In the genomic region with DNA sequence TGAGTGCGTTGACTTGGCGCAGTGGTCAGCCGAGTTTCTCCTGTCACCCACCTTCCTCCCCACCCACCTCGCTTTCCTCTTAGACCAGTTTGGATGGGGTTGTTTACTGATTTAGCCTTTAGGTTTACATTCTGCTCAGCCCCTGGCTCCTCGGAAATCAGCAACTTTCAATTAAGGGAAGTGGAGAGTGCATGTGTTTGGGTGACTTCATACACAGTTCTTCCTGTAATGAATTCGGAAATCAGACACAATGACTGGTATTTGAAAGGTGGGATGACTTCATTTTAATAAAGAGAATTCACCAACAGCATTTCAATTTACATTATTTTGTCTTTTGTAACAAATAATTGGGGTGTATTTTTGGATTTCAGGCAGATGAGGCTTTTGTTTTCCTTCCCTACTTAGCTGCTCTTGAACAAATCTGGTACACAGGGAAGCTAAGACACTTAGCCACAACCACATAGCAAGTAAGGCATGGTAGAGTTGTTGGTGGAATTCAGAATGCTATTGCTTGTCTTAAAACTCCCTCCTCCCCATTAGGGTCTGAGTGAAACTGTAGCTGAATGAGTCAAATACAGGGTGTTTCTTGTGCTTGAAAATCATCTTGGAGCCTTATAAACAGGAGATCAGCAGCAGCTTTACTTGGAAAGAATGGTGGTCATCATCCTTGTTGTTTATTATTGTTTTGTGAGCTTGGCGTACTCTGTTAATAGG, we compare ENCODE assay signal across 8 cellular contexts. TPM values are rescaled to one million over a fixed set of nuclear protein-coding genes. Genes with fewer than 3 reads are reported as not detected.
DNase-seq lines count a peak whose midpoint lies in the region; ATAC-seq, FAIRE-seq and TF ChIP-seq lines count a peak whose summit lies in the region.

No MANE protein-coding gene starts in this region.

- FAIRE-seq in HepG2 (lab: Jason Lieb, UNC), result no peak

- H3K4me2 ChIP-seq in OCI-LY1 (ENCODE audit: low read length) (peak overlapping the region; percentile 69), HepG2 (ENCODE audit: low read depth, low read length) (peak overlapping the region; percentile 81)

- H3K9me2 ChIP-seq in OCI-LY1 (ENCODE audit: low read depth, low read length), result no peaks in the 10 kb centered on the region

- H3K9ac ChIP-seq in OCI-LY1 (ENCODE audit: low read length), result peak overlapping the region; percentile 86
- peak overlapping the region; percentile 83 for H3K9ac ChIP-seq in HepG2 (ENCODE audit: insufficient read depth, low read depth, low read length)

- peak overlapping the region; percentile 86 for H3K4me3 ChIP-seq in BE2C (ENCODE audit: low read depth, low read length)
- H3K4me3 ChIP-seq in OCI-LY1 (ENCODE audit: low read depth, low read length, poor library complexity, severe bottlenecking), result peak overlapping the region; percentile 90
- H3K4me3 ChIP-seq in HepG2 (replicated peaks in 1 of 3; ENCODE audit: insufficient read depth in 1 of 3, low read depth in 2 of 3, low read length in 3 of 3), result peak overlapping the region; percentile 77 to 98 (median 88)
- peak overlapping the region; percentile 69 to 100 (median 83) for H3K4me3 ChIP-seq in thyroid gland (replicated peaks in 1 of 3)

- no peaks in the 10 kb centered on the region for H3K27me3 ChIP-seq in BE2C
- no peaks in the 10 kb centered on the region for H3K27me3 ChIP-seq in OCI-LY1 (ENCODE audit: insufficient read depth, low read length)
- H3K27me3 ChIP-seq in HepG2 (ENCODE audit: control insufficient read depth in 1 of 2, insufficient read depth in 2 of 2, low read length in 2 of 2), result no peaks in the 10 kb centered on the region; a peak in 1 of 5 replicates
- no peaks in the 10 kb centered on the region for H3K27me3 ChIP-seq in thyroid gland

- TF ChIP-seq CTCF in BE2C (IDR thresholded peaks at IDR 0.05; ENCODE audit: low read depth, low read length) (no peak), OCI-LY1 (IDR thresholded peaks at IDR 0.05; ENCODE audit: low read length) (no peak), HepG2 (CRISPR knock-in tag; IDR thresholded peaks at IDR 0.05) (no peak), thyroid gland (IDR thresholded peaks at IDR 0.05) (no peak)

- H3K36me3 ChIP-seq in BE2C (no peaks in the 10 kb centered on the region), OCI-LY1 (ENCODE audit: insufficient read depth, low read length) (peaks cover 10% of the 10 kb centered on the region; the same call in 1 of the 2 replicates), HepG2 (replicated peaks in 1 of 2; ENCODE audit: control insufficient read depth in 1 of 2, insufficient read depth in 2 of 2, low read length in 2 of 2) (no peaks in the 10 kb centered on the region; a peak in 1 of 5 replicates), thyroid gland (no peaks in the 10 kb centered on the region)

- H4K20me1 ChIP-seq in OCI-LY1 (ENCODE audit: insufficient read depth, low read length) (no peaks in the 10 kb centered on the region), HepG2 (ENCODE audit: insufficient read depth, low read length) (no peaks in the 10 kb centered on the region)

- no TSS peak for BruUV-seq in HepG2 (replicated peaks; lab: Mats Ljungman, UMichigan)

- TF ChIP-seq POLR2A in HepG2 (IDR thresholded peaks at IDR 0.05; ENCODE audit: insufficient read depth in 1 of 2, low read depth in 2 of 2, low read length in 2 of 2) (no peak), thyroid gland (IDR thresholded peaks at IDR 0.05) (no peak)

- H2AFZ ChIP-seq in OCI-LY1 (ENCODE audit: low read length), result no peak overlapping the region
- no peak overlapping the region for H2AFZ ChIP-seq in HepG2 (ENCODE audit: low read length)

- H3K4me1 ChIP-seq in BE2C (peaks cover 4% of the 10 kb centered on the region; the same call in 1 of the 2 replicates), OCI-LY1 (ENCODE audit: insufficient read depth, low read length, severe bottlenecking) (peaks cover 20% of the 10 kb centered on the region), HepG2 (ENCODE audit: insufficient read depth, low read length) (peaks cover 30% of the 10 kb centered on the region), thyroid gland (peaks cover 48 to 53% of the 10 kb centered on the region in 2 donors)

- intact Hi-C loops in HepG2 (cut with micrococcal nuclease; ENCODE audit: unreplicated experiment) (loop anchor here (2.0 to 5.0 kb wide), 3 partner anchors 49 to 102 kb away; a partner anchor contains a TSS), thyroid gland (cut with DNase I) (no loop called here)

- POLR2A ChIA-PET in HepG2 (lab: Yijun Ruan, JAX), result interaction anchor here (1.2 to 2.8 kb wide), 6 partner anchors 10 to 408 kb away, joined by 4 to 45 read pairs (median 16); a partner anchor contains a TSS

- H3K27ac ChIP-seq in OCI-LY1 (ENCODE audit: low read depth, low read length, poor library complexity, severe bottlenecking) (peak overlapping the region; percentile 51), HepG2 (ENCODE audit: extremely low read length, insufficient read depth, low read length) (peak overlapping the region; percentile 55), thyroid gland (peak overlapping the region; percentile 80 to 98 (median 94))

- DNase-seq in BE2C, result no peak
- DNase-seq in central memory CD4-positive, alpha-beta T cell, result peak; percentile 27
- no peak for DNase-seq in HepG2 (ENCODE audit: low spot score)
- no peak for DNase-seq in thyroid gland
- no peak for DNase-seq in COR-L47 (lab: John Stamatoyannopoulos, UW)
- DNase-seq in GM19240 (ENCODE audit: insufficient read length, low spot score), result no peak

- no peak for TF ChIP-seq RAD21 in HepG2 (CRISPR knock-in tag; IDR thresholded peaks at IDR 0.05)

- H3K9me3 ChIP-seq in BE2C, result no peaks in the 10 kb centered on the region
- no peaks in the 10 kb centered on the region for H3K9me3 ChIP-seq in OCI-LY1 (ENCODE audit: low read length)
- H3K9me3 ChIP-seq in HepG2 (ENCODE audit: low read length), result no peaks in the 10 kb centered on the region
- H3K9me3 ChIP-seq in thyroid gland, result no peaks in the 10 kb centered on the region

- 14% methylated on average over 7 of the region's 7 CpGs for WGBS in HepG2 (ENCODE audit: low lambda C conversion rate)
- WGBS in thyroid gland, 2 donors, result 11 to 14% methylated on average over 7 of the region's 7 CpGs

- CTCF ChIA-PET in HepG2 (lab: Yijun Ruan, JAX; ENCODE audit: low intra/inter-chr PET ratio, low total read pairs), result no interaction called here

- H3K79me2 ChIP-seq in OCI-LY1 (ENCODE audit: insufficient read depth, low read length), result peaks cover 26% of the 10 kb centered on the region
- H3K79me2 ChIP-seq in HepG2 (ENCODE audit: insufficient read depth, low read length), result peaks cover 23% of the 10 kb centered on the region

- TF ChIP-seq EP300 in HepG2 (IDR thresholded peaks at IDR 0.05; ENCODE audit: low read depth in 2 of 2, low read length in 2 of 2), result no peak
- TF ChIP-seq EP300 in HepG2 (CRISPR knock-in tag; IDR thresholded peaks at IDR 0.05; ENCODE audit: borderline replicate concordance), result no peak

- in situ Hi-C loops in HepG2 (cut with HindIII; ENCODE audit: extremely low pct_ligation_motif_present, low pct_unique_long_range_greater_than_20kb), result no loop called here

- peak; percentile 10 for ATAC-seq in GM21515 (IDR thresholded peaks at IDR 0.05; ENCODE audit: unreplicated experiment)
- ATAC-seq in HepG2, result peak; percentile 3; the same call in 2 of the 3 replicates

- no peaks in the 10 kb centered on the region for H3F3A ChIP-seq in OCI-LY1 (ENCODE audit: insufficient read depth, low read length)

RNA-seq across cellular contexts. Expression of a gene that starts 0.9 kb away (rescaled TPM):
- polyA plus RNA-seq in BE2C (2012; ENCODE audit: insufficient read depth, insufficient read length, low read depth), result 17.7 TPM
- total RNA-seq in HepG2 (2016; rRNA removed; fragmentation: Illumina TruSeq; extraction: Trizol) (16.3 and 19.7 TPM in 2 replicates), thyroid gland (100 to 1,000 TPM; 169 to 265 (median 221) TPM)
- 3.5 and 6.0 TPM in 2 replicates for total RNA-seq in HepG2 (2016; cell fraction: cytosol; rRNA removed; fragmentation: Illumina TruSeq; extraction: Trizol; ENCODE audit: low read depth)
- 15.4 and 19.3 TPM in 2 replicates for total RNA-seq in HepG2 (2016; cell fraction: insoluble cytoplasmic fraction; rRNA removed; fragmentation: Illumina TruSeq; extraction: Trizol)
- total RNA-seq in HepG2 (2016; cell fraction: membrane; rRNA removed; fragmentation: Illumina TruSeq; extraction: Trizol), result 9.4 and 9.7 TPM in 2 replicates
- 10.7 and 14.4 TPM in 2 replicates for total RNA-seq in HepG2 (2016; cell fraction: nucleus; rRNA removed; fragmentation: Illumina TruSeq; extraction: Trizol)
- polyA plus RNA-seq in HepG2 (2011; rRNA removed), result 6.3 and 9.0 TPM in 2 replicates
- polyA plus RNA-seq in HepG2 (2011; cell fraction: cytosol; rRNA removed), result 3.5 and 5.7 TPM in 2 replicates
- 8.7 and 14.1 TPM in 2 replicates for polyA plus RNA-seq in HepG2 (2011; cell fraction: nucleus; rRNA removed)
- 11.4 and 13.1 TPM in 2 replicates for polyA plus RNA-seq in HepG2 (2012)
- 1.6 and 1.8 TPM in 2 replicates for polyA plus RNA-seq in HepG2 (2016; cell fraction: cytosol; fragmentation: Illumina TruSeq; extraction: Trizol; ENCODE audit: low read depth)
- polyA plus RNA-seq in HepG2 (2016; cell fraction: insoluble cytoplasmic fraction; fragmentation: Illumina TruSeq; extraction: Trizol; ENCODE audit: low read depth), result 18.0 and 18.9 TPM in 2 replicates
- polyA plus RNA-seq in HepG2 (2016; cell fraction: membrane; fragmentation: Illumina TruSeq; extraction: Trizol; ENCODE audit: low read depth), result 4.6 and 5.0 TPM in 2 replicates
- 21.7 and 23.0 TPM in 2 replicates for polyA plus RNA-seq in HepG2 (2016; cell fraction: nucleus; fragmentation: Illumina TruSeq; extraction: Trizol; ENCODE audit: insufficient read depth, low read depth)
- polyA minus RNA-seq in HepG2 (2011; rRNA and poly(A)+ RNA removed; ENCODE audit: low replicate concordance), result 1.8 and 4.2 TPM in 2 replicates
- 4.3 and 9.0 TPM in 2 replicates for polyA minus RNA-seq in HepG2 (2011; cell fraction: cytosol; rRNA and poly(A)+ RNA removed)
- polyA minus RNA-seq in HepG2 (2011; cell fraction: nucleus; rRNA and poly(A)+ RNA removed), result 14.3 and 21.3 TPM in 2 replicates

RNA-seq across cellular contexts. Expression of a gene that starts 48.1 kb away (rescaled TPM):
- polyA plus RNA-seq in BE2C (2012; ENCODE audit: insufficient read depth, insufficient read length, low read depth), result 4.5 TPM
- 15.7 and 18.8 TPM in 2 replicates for total RNA-seq in HepG2 (2016; rRNA removed; fragmentation: Illumina TruSeq; extraction: Trizol)
- total RNA-seq in HepG2 (2016; cell fraction: cytosol; rRNA removed; fragmentation: Illumina TruSeq; extraction: Trizol; ENCODE audit: low read depth), result 4.5 and 5.0 TPM in 2 replicates
- total RNA-seq in HepG2 (2016; cell fraction: insoluble cytoplasmic fraction; rRNA removed; fragmentation: Illumina TruSeq; extraction: Trizol), result 15.9 and 19.6 TPM in 2 replicates
- total RNA-seq in HepG2 (2016; cell fraction: membrane; rRNA removed; fragmentation: Illumina TruSeq; extraction: Trizol), result 11.5 and 13.7 TPM in 2 replicates
- total RNA-seq in HepG2 (2016; cell fraction: nucleus; rRNA removed; fragmentation: Illumina TruSeq; extraction: Trizol), result 9.9 and 11.7 TPM in 2 replicates
- 4.2 and 4.6 TPM in 2 replicates for polyA plus RNA-seq in HepG2 (2011; rRNA removed)
- 2.1 and 3.9 TPM in 2 replicates for polyA plus RNA-seq in HepG2 (2011; cell fraction: cytosol; rRNA removed)
- 4.1 and 5.8 TPM in 2 replicates for polyA plus RNA-seq in HepG2 (2011; cell fraction: nucleus; rRNA removed)
- 4.9 and 5.9 TPM in 2 replicates for polyA plus RNA-seq in HepG2 (2012)
- 1.9 and 2.3 TPM in 2 replicates for polyA plus RNA-seq in HepG2 (2016; cell fraction: cytosol; fragmentation: Illumina TruSeq; extraction: Trizol; ENCODE audit: low read depth)
- polyA plus RNA-seq in HepG2 (2016; cell fraction: insoluble cytoplasmic fraction; fragmentation: Illumina TruSeq; extraction: Trizol; ENCODE audit: low read depth), result 11.7 and 12.5 TPM in 2 replicates
- polyA plus RNA-seq in HepG2 (2016; cell fraction: membrane; fragmentation: Illumina TruSeq; extraction: Trizol; ENCODE audit: low read depth), result 2.9 and 4.4 TPM in 2 replicates
- 14.7 and 19.0 TPM in 2 replicates for polyA plus RNA-seq in HepG2 (2016; cell fraction: nucleus; fragmentation: Illumina TruSeq; extraction: Trizol; ENCODE audit: insufficient read depth, low read depth)
- polyA minus RNA-seq in HepG2 (2011; rRNA and poly(A)+ RNA removed; ENCODE audit: low replicate concordance), result 4.4 and 5.1 TPM in 2 replicates
- 5.9 and 8.0 TPM in 2 replicates for polyA minus RNA-seq in HepG2 (2011; cell fraction: cytosol; rRNA and poly(A)+ RNA removed)
- polyA minus RNA-seq in HepG2 (2011; cell fraction: nucleus; rRNA and poly(A)+ RNA removed), result 10.9 and 18.0 TPM in 2 replicates
- 10 to 100 TPM; 23.7 to 32.6 (median 30.7) TPM for total RNA-seq in thyroid gland

RNA-seq across cellular contexts. Expression of a gene that starts 56.7 kb away (rescaled TPM):
- 55.5 TPM for polyA plus RNA-seq in BE2C (2012; ENCODE audit: insufficient read depth, insufficient read length, low read depth)
- total RNA-seq in HepG2 (2016; rRNA removed; fragmentation: Illumina TruSeq; extraction: Trizol), result 62.2 and 98.1 TPM in 2 replicates
- 12.8 and 14.3 TPM in 2 replicates for total RNA-seq in HepG2 (2016; cell fraction: cytosol; rRNA removed; fragmentation: Illumina TruSeq; extraction: Trizol; ENCODE audit: low read depth)
- total RNA-seq in HepG2 (2016; cell fraction: insoluble cytoplasmic fraction; rRNA removed; fragmentation: Illumina TruSeq; extraction: Trizol), result 62.7 and 98.4 TPM in 2 replicates
- total RNA-seq in HepG2 (2016; cell fraction: membrane; rRNA removed; fragmentation: Illumina TruSeq; extraction: Trizol), result 39.3 and 40.1 TPM in 2 replicates
- 25.9 and 28.7 TPM in 2 replicates for total RNA-seq in HepG2 (2016; cell fraction: nucleus; rRNA removed; fragmentation: Illumina TruSeq; extraction: Trizol)
- polyA plus RNA-seq in HepG2 (2011; rRNA removed), result 35.5 and 38.3 TPM in 2 replicates
- 30.3 and 33.6 TPM in 2 replicates for polyA plus RNA-seq in HepG2 (2011; cell fraction: cytosol; rRNA removed)
- polyA plus RNA-seq in HepG2 (2011; cell fraction: nucleus; rRNA removed), result 15.4 and 17.5 TPM in 2 replicates
- polyA plus RNA-seq in HepG2 (2012), result 26.0 and 27.6 TPM in 2 replicates
- 6.0 and 6.1 TPM in 2 replicates for polyA plus RNA-seq in HepG2 (2016; cell fraction: cytosol; fragmentation: Illumina TruSeq; extraction: Trizol; ENCODE audit: low read depth)
- 85.3 and 95.4 TPM in 2 replicates for polyA plus RNA-seq in HepG2 (2016; cell fraction: insoluble cytoplasmic fraction; fragmentation: Illumina TruSeq; extraction: Trizol; ENCODE audit: low read depth)
- polyA plus RNA-seq in HepG2 (2016; cell fraction: membrane; fragmentation: Illumina TruSeq; extraction: Trizol; ENCODE audit: low read depth), result 21.0 and 21.2 TPM in 2 replicates
- 38.0 and 42.7 TPM in 2 replicates for polyA plus RNA-seq in HepG2 (2016; cell fraction: nucleus; fragmentation: Illumina TruSeq; extraction: Trizol; ENCODE audit: insufficient read depth, low read depth)
- 75.2 and 154 TPM in 2 replicates for polyA minus RNA-seq in HepG2 (2011; rRNA and poly(A)+ RNA removed; ENCODE audit: low replicate concordance)
- polyA minus RNA-seq in HepG2 (2011; cell fraction: cytosol; rRNA and poly(A)+ RNA removed), result 25.6 and 26.0 TPM in 2 replicates
- polyA minus RNA-seq in HepG2 (2011; cell fraction: nucleus; rRNA and poly(A)+ RNA removed), result 15.5 and 16.3 TPM in 2 replicates
- total RNA-seq in thyroid gland, result 10 to 100 TPM; 29.2 to 34.8 (median 33.1) TPM

Comparison
In these comparisons a context has a peak if more than half of its experiments do, and no peak if none do; other contexts are left out.
1. RNA of a gene that starts 0.9 kb away (total RNA-seq): 169 to 265 TPM in thyroid gland; 3.5 to 19.7 TPM in HepG2; every median in the first group is over 4 times any median in the second.
2. Peak in every context shown above with its lines, with median percentiles within 50 percentile points of each other: H3K4me3 ChIP-seq and H3K27ac ChIP-seq.